Comparison of ENCODE assay signal across 8 cellular contexts in genomic region chr11:114774599-114775365, GRCh38.
DNase-seq lines count a peak whose midpoint lies in the region; ATAC-seq and TF ChIP-seq lines count a peak whose summit lies in the region.

No MANE protein-coding gene starts in this region.

- no peak overlapping the region for H2AFZ ChIP-seq in OCI-LY1 (ENCODE audit: low read length)

- peak overlapping the region; percentile 5 for H3K27ac Mint-ChIP-seq in nephron progenitor cell

- H3K36me3 ChIP-seq in OCI-LY1 (ENCODE audit: insufficient read depth, low read length), result no peaks in the 10 kb centered on the region

- H3K9me2 ChIP-seq in OCI-LY1 (ENCODE audit: low read depth, low read length), result no peaks in the 10 kb centered on the region

- no peaks in the 10 kb centered on the region for H3K9me3 Mint-ChIP-seq in nephron progenitor cell

- H3K4me3 ChIP-seq in OCI-LY1 (ENCODE audit: low read depth, low read length, poor library complexity, severe bottlenecking) (no peak overlapping the region), epithelial cell of esophagus (ENCODE audit: low read length) (no peak overlapping the region)

- TF ChIP-seq CTCF in OCI-LY1 (IDR thresholded peaks at IDR 0.05; ENCODE audit: low read length), result peak; percentile 85
- peak; percentile 29 for TF ChIP-seq CTCF in epithelial cell of esophagus (IDR thresholded peaks at IDR 0.05; ENCODE audit: insufficient read depth, low read depth, low read length, missing control alignments)
- peak; percentile 91 for TF ChIP-seq CTCF in nephron progenitor cell (IDR thresholded peaks at IDR 0.05)

- H3K9ac ChIP-seq in OCI-LY1 (ENCODE audit: low read length), result no peak overlapping the region

- no peak for ATAC-seq in GM18861 (IDR thresholded peaks at IDR 0.05; ENCODE audit: unreplicated experiment)
- no peak for ATAC-seq in GM21723 (IDR thresholded peaks at IDR 0.05; ENCODE audit: unreplicated experiment)

- no peaks in the 10 kb centered on the region for H3K4me1 ChIP-seq in OCI-LY1 (ENCODE audit: insufficient read depth, low read length, severe bottlenecking)

- H3K27ac ChIP-seq in OCI-LY1 (ENCODE audit: low read depth, low read length, poor library complexity, severe bottlenecking), result no peak overlapping the region

- no peaks in the 10 kb centered on the region for H3K9me3 ChIP-seq in OCI-LY1 (ENCODE audit: low read length)

- no peaks in the 10 kb centered on the region for H3K79me2 ChIP-seq in OCI-LY1 (ENCODE audit: insufficient read depth, low read length)

- H3K36me3 Mint-ChIP-seq in nephron progenitor cell (ENCODE audit: low read depth), result no peaks in the 10 kb centered on the region

- no peaks in the 10 kb centered on the region for H3K27me3 ChIP-seq in OCI-LY1 (ENCODE audit: insufficient read depth, low read length)

- H3K4me1 Mint-ChIP-seq in nephron progenitor cell, result peaks cover 52% of the 10 kb centered on the region

- no peak overlapping the region for H3K4me3 Mint-ChIP-seq in nephron progenitor cell

- DNase-seq in NCI-H1417 (lab: John Stamatoyannopoulos, UW), result peak; percentile 53 to 91 (median 84)
- no peak for DNase-seq in NCI-H1417 treated with DMSO at 0.1 percent for 48 hours (lab: John Stamatoyannopoulos, UW)
- DNase-seq in HuH-7 (ENCODE audit: low spot score), result peak; percentile 59
- peak; percentile 1 for DNase-seq in epithelial cell of esophagus (ENCODE audit: low read depth)
- peak; percentile 76 for DNase-seq in nephron progenitor cell

- no peak overlapping the region for H3K4me2 ChIP-seq in OCI-LY1 (ENCODE audit: low read length)

- H3F3A ChIP-seq in OCI-LY1 (ENCODE audit: insufficient read depth, low read length), result no peaks in the 10 kb centered on the region

- no peaks in the 10 kb centered on the region for H4K20me1 ChIP-seq in OCI-LY1 (ENCODE audit: insufficient read depth, low read length)

- peaks cover 15% of the 10 kb centered on the region for H3K27me3 Mint-ChIP-seq in nephron progenitor cell (ENCODE audit: low read depth, poor library complexity)

Comparison
In these comparisons a context has a peak if more than half of its experiments do, and no peak if none do; other contexts are left out.
1. CTCF ChIP-seq: peak in every context shown above with its lines; median percentile 91 in nephron progenitor cell; 85 in OCI-LY1; 29 in epithelial cell of esophagus.